In genomic region chr20:49187330-49188100, GRCh38 we compare ENCODE assay signal across 8 cellular contexts. TPM values are rescaled to one million over a fixed set of nuclear protein-coding genes. Genes with fewer than 3 reads are reported as not detected.
DNase-seq lines count a peak whose midpoint lies in the region; ATAC-seq, FAIRE-seq and TF ChIP-seq lines count a peak whose summit lies in the region.
"Had no signal": no experiment of that assay in that cellular context is flagged by ENCODE, and none has a peak within 500 bp of the region (broad histone marks: within the 10 kb centered on the region; RNA-seq: fewer than 3 reads in every experiment).

No MANE protein-coding gene starts in this region.

- no peak for FAIRE-seq in kidney (lab: Jason Lieb, UNC)
- FAIRE-seq: colon had no signal

- H3K27me3 ChIP-seq in Panc1 (ENCODE audit: control insufficient read depth, insufficient read depth, low read length): no peaks in the 10 kb centered on the region

- DNase-seq in Panc1 (ENCODE audit: low read depth, low spot score) (no peak), astrocyte of the hippocampus (ENCODE audit: low read depth, low spot score) (peak; percentile 24), kidney (peak; percentile 80), NCI-H2196 treated with DMSO at 0.1 percent for 48 hours (lab: John Stamatoyannopoulos, UW; ENCODE audit: unreplicated experiment) (no peak)
- peak; percentile 23 to 43 for DNase-seq in stimulated activated CD4-positive, alpha-beta T cell treated with anti-CD3 and anti-CD28 coated beads, Interleukin-2, amount 100 ng/mL, for 48 hours

- H3K36me3 ChIP-seq in Panc1 (ENCODE audit: control insufficient read depth, insufficient read depth, low read length): no peaks in the 10 kb centered on the region; the same call in none of the 2 replicates
- no peaks in the 10 kb centered on the region for H3K36me3 ChIP-seq in kidney (ENCODE audit: control insufficient read depth in 1 of 2, insufficient read depth in 2 of 2, low read length in 2 of 2)

- no peak for TF ChIP-seq CTCF in Panc1 (IDR thresholded peaks at IDR 0.05)
- TF ChIP-seq CTCF in kidney (IDR thresholded peaks at IDR 0.05; ENCODE audit: borderline replicate concordance, extremely low read depth, insufficient read depth): no peak

- H3K4me3 ChIP-seq in Panc1 (ENCODE audit: low read depth in 2 of 2, low read length in 2 of 2) (peak overlapping the region; percentile 88 to 93), kidney (ENCODE audit: low read length in 2 of 2) (peak overlapping the region; percentile 65 to 92)

- no peaks in the 10 kb centered on the region for H3K9me3 ChIP-seq in Panc1 (ENCODE audit: control insufficient read depth, insufficient read depth, low read depth, low read length)
- no peaks in the 10 kb centered on the region for H3K9me3 ChIP-seq in kidney (ENCODE audit: control insufficient read depth in 1 of 2, low read length in 2 of 2)

- peak; percentile 15 for ATAC-seq in GM18499 (IDR thresholded peaks at IDR 0.05; ENCODE audit: insufficient read depth, unreplicated experiment)
- ATAC-seq in HG02870 (IDR thresholded peaks at IDR 0.05; ENCODE audit: unreplicated experiment): peak; percentile 20
- ATAC-seq in Panc1: peak; percentile 60

- peaks cover 20% of the 10 kb centered on the region for H3K4me1 ChIP-seq in Panc1 (ENCODE audit: control insufficient read depth, insufficient read depth, low read length)
- H3K4me1 ChIP-seq in kidney (ENCODE audit: control insufficient read depth in 1 of 2, insufficient read depth in 1 of 2, low read depth in 1 of 2, low read length in 2 of 2): peaks cover 0 to 7% of the 10 kb centered on the region in 2 donors

- in situ Hi-C loops in Panc1 (cut with HindIII; ENCODE audit: low pct_unique_long_range_greater_than_20kb, low sequenced_read_pairs): loop anchor here (10.0 kb wide), 1 partner anchor 53 kb away; no protein-coding TSS in a partner anchor

- POLR2A ChIA-PET in Panc1 (lab: Charles Lee): interaction anchor here (0.5 to 0.7 kb wide), 4 partner anchors 8 to 825 kb away, joined by 5 to 17 read pairs (median 10); no protein-coding TSS in a partner anchor

- H3K9ac ChIP-seq in kidney (ENCODE audit: low read length in 2 of 2): peak overlapping the region; percentile 12 to 96

- BruUV-seq in Panc1 (replicated peaks; lab: Mats Ljungman, UMichigan): no TSS peak

- intact Hi-C loops in Panc1 (cut with micrococcal nuclease; ENCODE audit: unreplicated experiment): no loop called here
- intact Hi-C loops in kidney (cut with DNase I): no loop called here

- CTCF ChIA-PET in Panc1 (lab: Charles Lee): no interaction called here

- H3K27ac ChIP-seq in Panc1 (ENCODE audit: low read length) (peak overlapping the region; percentile 81), kidney (ENCODE audit: low read depth in 2 of 2, low read length in 2 of 2) (peak overlapping the region; percentile 78 to 86)

RNA-seq across cellular contexts. Expression of gene STAU1, which starts 0.6 kb away (rescaled TPM):
- 103 TPM for total RNA-seq in Panc1 (2021; ENCODE audit: unreplicated experiment)
- polyA plus RNA-seq in Panc1 (2012; ENCODE audit: insufficient read length): 75.8 TPM
- total RNA-seq in kidney: 85.4 TPM
- polyA plus RNA-seq in kidney (ENCODE audit: insufficient read depth, low read depth, low replicate concordance): 53.3 TPM

RNA-seq across cellular contexts. Expression of gene DDX27, which starts 31.7 kb away (rescaled TPM):
- total RNA-seq in Panc1 (2021; ENCODE audit: unreplicated experiment) (63.4 TPM), kidney (30.6 TPM)
- 79.2 TPM for polyA plus RNA-seq in Panc1 (2012; ENCODE audit: insufficient read length)
- polyA plus RNA-seq in kidney (ENCODE audit: insufficient read depth, low read depth, low replicate concordance): 22.8 TPM

Comparison
In these comparisons a context has a peak if more than half of its experiments do, and no peak if none do; other contexts are left out.
1. DNase-seq: peak in astrocyte of the hippocampus (single experiment), kidney (single experiment) and stimulated activated CD4-positive, alpha-beta T cell treated with anti-CD3 and anti-CD28 coated beads, Interleukin-2, amount 100 ng/mL, for 48 hours (2 of 2); none in Panc1 (single experiment) and NCI-H2196 treated with DMSO at 0.1 percent for 48 hours (single experiment).
2. Peak in every context shown above with its lines, with median percentiles within 50 percentile points of each other: ATAC-seq.